In genomic region chr12:89163918-89164317, GRCh38 we compare ENCODE assay signal across 2 cellular contexts.
A peak's percentile ranks its signal among the peaks of the same experiment; 100 is the strongest.
TF ChIP-seq lines count a peak whose summit lies in the region.

No MANE protein-coding gene starts in this region.

TF ChIP-seq in liver, 16 proteins besides CTCF, POLR2A, EP300 and RAD21 (continued from another document):
- TF ChIP-seq REST (IDR thresholded peaks at IDR 0.05): no peak
- peak; percentile 53 for TF ChIP-seq MAX (IDR thresholded peaks at IDR 0.05)
- TF ChIP-seq GABPA (IDR thresholded peaks at IDR 0.05 in 1 of 2, conservative IDR thresholded peaks at IDR 0.05 in 1 of 2): no peak
- TF ChIP-seq FOXA1 (IDR thresholded peaks at IDR 0.05): no peak
- TF ChIP-seq SP1 (IDR thresholded peaks at IDR 0.05): peak; percentile 13
- no peak for TF ChIP-seq YY1 (IDR thresholded peaks at IDR 0.05)
- peak; percentile 32 to 37 for TF ChIP-seq HNF4A (conservative IDR thresholded peaks at IDR 0.05)
- no peak for TF ChIP-seq TAF1 (conservative IDR thresholded peaks at IDR 0.05)
- no peak for TF ChIP-seq RXRA (IDR thresholded peaks at IDR 0.05)
- no peak for TF ChIP-seq EGR1 (IDR thresholded peaks at IDR 0.05; ENCODE audit: low read depth in 2 of 2)
- no peak for TF ChIP-seq JUND (IDR thresholded peaks at IDR 0.05)
- no peak for TF ChIP-seq ZBTB33 (IDR thresholded peaks at IDR 0.05)
- TF ChIP-seq FOXA2 (IDR thresholded peaks at IDR 0.05): no peak
- no peak for TF ChIP-seq HNF4G (IDR thresholded peaks at IDR 0.05)
- TF ChIP-seq ATF3 (IDR thresholded peaks at IDR 0.05): no peak
TF ChIP-seq in liver: peak in this region for 3.

TF ChIP-seq in HepG2, 621 proteins besides CTCF, POLR2A, EP300 and RAD21 (continued from another document):
- no peak for TF ChIP-seq HMGXB4 (CRISPR knock-in tag; IDR thresholded peaks at IDR 0.05; ENCODE audit: borderline replicate concordance in 1 of 2, low read depth in 1 of 2)
- no peak for TF ChIP-seq ZNF18 (CRISPR knock-in tag; IDR thresholded peaks at IDR 0.05; ENCODE audit: insufficient replicate concordance)
- no peak for TF ChIP-seq CHCHD3 (CRISPR knock-in tag; IDR thresholded peaks at IDR 0.05)
- no peak for TF ChIP-seq ZIK1 (CRISPR knock-in tag; IDR thresholded peaks at IDR 0.05; ENCODE audit: borderline replicate concordance, low read depth)
- TF ChIP-seq CREB3 (CRISPR knock-in tag; IDR thresholded peaks at IDR 0.05): no peak
- TF ChIP-seq BRD4 (CRISPR knock-in tag; IDR thresholded peaks at IDR 0.05): no peak
